In genomic region chr11:107592813-107593212, GRCh38 we compare ENCODE assay signal across 17 cellular contexts. TPM values are rescaled to one million over a fixed set of nuclear protein-coding genes. Genes with fewer than 3 reads are reported as not detected.
DNase-seq lines count a peak whose midpoint lies in the region; ATAC-seq, FAIRE-seq and TF ChIP-seq lines count a peak whose summit lies in the region.
"Had no signal": no experiment of that assay in that cellular context is flagged by ENCODE, and none has a peak within 500 bp of the region (broad histone marks: within the 10 kb centered on the region; RNA-seq: fewer than 3 reads in every experiment).

No MANE protein-coding gene starts in this region.

- no CpG with 5 or more reads among the region's 5 CpGs for WGBS in IMR-90 (ENCODE audit: extremely low coverage in 2 of 2, insufficient read length in 1 of 2), 2 experiments

- FAIRE-seq in GM19239 (lab: Jason Lieb, UNC), result no peak

- TF ChIP-seq RAD21 in IMR-90 (IDR thresholded peaks at IDR 0.05; ENCODE audit: low read length), result no peak

- H2AK9ac ChIP-seq in IMR-90 (replicated peaks; ENCODE audit: low read depth, low read length, poor library complexity), result no peak overlapping the region

- no peak overlapping the region for H2AFZ ChIP-seq in IMR-90 (replicated peaks; ENCODE audit: low read length, poor library complexity)
- H2AFZ ChIP-seq: parathyroid adenoma had no signal

- H3K27ac Mint-ChIP-seq in CD4-positive, CD25-positive, alpha-beta regulatory T cell, result no peak overlapping the region
- H3K27ac Mint-ChIP-seq in nephron, result peak overlapping the region in 2 of 3 experiments; percentile 24 to 35
- H3K27ac Mint-ChIP-seq: activated CD8-positive, alpha-beta T cell treated with anti-CD3 and anti-CD28 coated beads for 36 hours had no signal

- no peak overlapping the region for H2BK5ac ChIP-seq in IMR-90 (ENCODE audit: low read depth, low read length, poor library complexity, severe bottlenecking)

- no peak overlapping the region for H2BK120ac ChIP-seq in IMR-90 (ENCODE audit: low read depth, low read length)

- no peak for TF ChIP-seq POLR2A in IMR-90 (IDR thresholded peaks at IDR 0.05; ENCODE audit: low read depth, low read length)

- no peak overlapping the region for H3K4me3 Mint-ChIP-seq in CD4-positive, CD25-positive, alpha-beta regulatory T cell
- H3K4me3 Mint-ChIP-seq in nephron, result peak overlapping the region; percentile 88 to 89 (median 89)

- H3K4me1 ChIP-seq in CD4-positive, CD25-positive, alpha-beta regulatory T cell (ENCODE audit: control insufficient read depth, insufficient read depth, low read length, poor library complexity, severe bottlenecking), result peaks cover 26% of the 10 kb centered on the region
- H3K4me1 ChIP-seq in IMR-90 (ENCODE audit: control insufficient read depth, insufficient read depth, low read length), result peaks cover 5% of the 10 kb centered on the region
- H3K4me1 ChIP-seq: parathyroid adenoma had no signal

- no TSS peak for BruUV-seq in IMR-90 (replicated peaks; lab: Mats Ljungman, UMichigan)

- no peak for DNase-seq in CD4-positive, CD25-positive, alpha-beta regulatory T cell
- no peak for DNase-seq in IMR-90
- peak in 2 of 10 donors; percentile 37 to 45 for DNase-seq in dorsolateral prefrontal cortex
- no peak for DNase-seq in GM19239 (ENCODE audit: insufficient read length, low spot score)
- DNase-seq: activated CD8-positive, alpha-beta T cell treated with anti-CD3 and anti-CD28 coated beads for 36 hours; left colon; midbrain; NCI-H526; stimulated activated CD4-positive, alpha-beta T cell treated with anti-CD3 and anti-CD28 coated beads, Interleukin-2, amount 100 ng/mL, for 48 hours; T-helper 1 cell; uterus had no signal

- no peak for ATAC-seq in CD4-positive, CD25-positive, alpha-beta regulatory T cell (ENCODE audit: low read depth in 2 of 2)
- ATAC-seq in IMR-90 (ENCODE audit: low read depth) (no peak), GM18502 (IDR thresholded peaks at IDR 0.05; ENCODE audit: poor library complexity, unreplicated experiment) (no peak), HG02763 (IDR thresholded peaks at IDR 0.05; ENCODE audit: unreplicated experiment) (no peak), GM21528 (IDR thresholded peaks at IDR 0.05; ENCODE audit: low FRiP score, unreplicated experiment) (no peak)
- ATAC-seq: left colon, Right ventricle myocardium inferior had no signal

- peaks cover 61% of the 10 kb centered on the region for H3K27me3 ChIP-seq in CD4-positive, CD25-positive, alpha-beta regulatory T cell (ENCODE audit: control insufficient read depth, insufficient read depth, low read length)
- H3K27me3 ChIP-seq in IMR-90 (ENCODE audit: control insufficient read depth, insufficient read depth, low read length) (peaks cover 39% of the 10 kb centered on the region), dorsolateral prefrontal cortex (peaks cover 0 to 36% (median 0%) of the 10 kb centered on the region in 45 donors)
- H3K27me3 ChIP-seq: uterus had no signal

- H3K56ac ChIP-seq in IMR-90 (ENCODE audit: extremely low read depth, insufficient read depth, low read length), result no peak overlapping the region

- H3K18ac ChIP-seq in IMR-90 (ENCODE audit: low read depth, low read length), result no peak overlapping the region

- H4K20me1 ChIP-seq in IMR-90 (ENCODE audit: insufficient read depth, low read length), result no peaks in the 10 kb centered on the region

- no peak overlapping the region for H2AK5ac ChIP-seq in IMR-90 (ENCODE audit: low read depth, low read length)

- peaks cover 9 to 32% (median 23%) of the 10 kb centered on the region in 4 donors for H3K4me1 Mint-ChIP-seq in CD4-positive, CD25-positive, alpha-beta regulatory T cell
- peaks cover 28% of the 10 kb centered on the region for H3K4me1 Mint-ChIP-seq in nephron

- H3K36me3 ChIP-seq in CD4-positive, CD25-positive, alpha-beta regulatory T cell (ENCODE audit: control insufficient read depth, insufficient read depth, low read length), result no peaks in the 10 kb centered on the region
- H3K36me3 ChIP-seq in IMR-90 (ENCODE audit: control insufficient read depth, insufficient read depth, low read length), result no peaks in the 10 kb centered on the region
- H3K36me3 ChIP-seq: uterus had no signal

- dilution Hi-C loops in IMR-90 (cut with HindIII; ENCODE audit: low sequenced_read_pairs, unreplicated experiment), result no loop called here

- peaks cover 0 to 6% (median 0%) of the 10 kb centered on the region in 7 donors for H3K9me3 Mint-ChIP-seq in CD4-positive, CD25-positive, alpha-beta regulatory T cell
- H3K9me3 Mint-ChIP-seq in nephron, result no peaks in the 10 kb centered on the region
- H3K9me3 Mint-ChIP-seq: activated CD8-positive, alpha-beta T cell treated with anti-CD3 and anti-CD28 coated beads for 36 hours had no signal

- H3K4ac ChIP-seq in IMR-90 (ENCODE audit: low read depth, low read length), result no peak overlapping the region

- H3K9ac ChIP-seq in IMR-90 (ENCODE audit: low read depth, low read length), result no peak overlapping the region
- H3K9ac ChIP-seq: parathyroid adenoma had no signal

- POLR2A ChIA-PET in IMR-90 (lab: Charles Lee; ENCODE audit: unreplicated experiment), result no interaction called here

- CTCF ChIA-PET in IMR-90 (lab: Yijun Ruan, JAX), result no interaction called here

- H3K14ac ChIP-seq in IMR-90 (replicated peaks; ENCODE audit: low read depth, low read length), result no peak overlapping the region

- no peak overlapping the region for H4K91ac ChIP-seq in IMR-90 (ENCODE audit: insufficient read depth, low read depth, low read length)

- peaks cover 88% of the 10 kb centered on the region for H3K27me3 Mint-ChIP-seq in CD4-positive, CD25-positive, alpha-beta regulatory T cell
- H3K27me3 Mint-ChIP-seq in nephron (ENCODE audit: low read depth), result peaks cover 89% of the 10 kb centered on the region

- no peak overlapping the region for H4K8ac ChIP-seq in IMR-90 (ENCODE audit: low read depth in 2 of 2, low read length in 2 of 2)

- in situ Hi-C loops in IMR-90 (cut with MboI; ENCODE audit: low sequenced_read_pairs), result loop anchor here (25.0 kb wide), 1 partner anchor 1069 kb away; the partner anchor contains the start of gene DDX10

- intact Hi-C loops in IMR-90 (cut with micrococcal nuclease) (no loop called here), dorsolateral prefrontal cortex (cut with DNase I) (no loop called here)

- H3K27ac ChIP-seq in CD4-positive, CD25-positive, alpha-beta regulatory T cell (ENCODE audit: insufficient read depth, low read length, poor library complexity, severe bottlenecking), result no peak overlapping the region
- H3K27ac ChIP-seq in IMR-90 (ENCODE audit: insufficient read depth, low read length) (no peak overlapping the region), dorsolateral prefrontal cortex (peak overlapping the region in 27 of 59 donors; percentile 7 to 87 (median 75))
- H3K27ac ChIP-seq: parathyroid adenoma, uterus had no signal

- no peak overlapping the region for H2BK15ac ChIP-seq in IMR-90 (ENCODE audit: low read depth, low read length)

- H3K9me1 ChIP-seq in IMR-90 (ENCODE audit: insufficient read depth, low read length), result no peaks in the 10 kb centered on the region

- H3K23ac ChIP-seq in IMR-90 (ENCODE audit: low read depth, low read length), result 0 out of 2 replicates have a peak overlapping the region, but pooled peaks have one; percentile 53

- no peaks in the 10 kb centered on the region for H3K36me3 Mint-ChIP-seq in CD4-positive, CD25-positive, alpha-beta regulatory T cell
- no peaks in the 10 kb centered on the region for H3K36me3 Mint-ChIP-seq in nephron (ENCODE audit: low read depth)

- peak overlapping the region; percentile 8 for H3K4me3 ChIP-seq in CD4-positive, CD25-positive, alpha-beta regulatory T cell (ENCODE audit: low read depth, low read length)
- H3K4me3 ChIP-seq in IMR-90 (ENCODE audit: insufficient read depth, low read depth, low read length) (no peak overlapping the region), dorsolateral prefrontal cortex (peak overlapping the region in 57 of 59 donors; percentile 51 to 86 (median 77))
- H3K4me3 ChIP-seq: uterus had no signal

- peaks cover 5 to 6% of the 10 kb centered on the region in 2 experiments for H3K9me3 ChIP-seq in CD4-positive, CD25-positive, alpha-beta regulatory T cell (ENCODE audit: control insufficient read depth in 2 of 2, low read length in 2 of 2)
- no peaks in the 10 kb centered on the region; the same call in 1 of the 2 replicates for H3K9me3 ChIP-seq in IMR-90 (ENCODE audit: control insufficient read depth, insufficient read depth, low read length)
- H3K9me3 ChIP-seq: uterus had no signal

- H3K79me1 ChIP-seq in IMR-90 (ENCODE audit: low read depth in 1 of 2, low read length in 2 of 2), result no peaks in the 10 kb centered on the region

- no peak overlapping the region for H3K4me2 ChIP-seq in IMR-90 (ENCODE audit: low read depth, low read length)

- no peak overlapping the region for H4K5ac ChIP-seq in IMR-90 (ENCODE audit: low read depth, low read length)

- TF ChIP-seq CTCF in IMR-90 (conservative IDR thresholded peaks at IDR 0.05; ENCODE audit: low read depth, low read length) (no peak), dorsolateral prefrontal cortex (IDR thresholded peaks at IDR 0.05 in 54 of 56, conservative IDR thresholded peaks at IDR 0.05 in 2 of 56; ENCODE audit: low read depth in 1 of 56, partially characterized antibody in 56 of 56) (no peak), nephron (IDR thresholded peaks at IDR 0.05; ENCODE audit: unreplicated experiment in 3 of 3) (no peak)

- no peak overlapping the region for H2BK20ac ChIP-seq in IMR-90 (ENCODE audit: low read depth, low read length)

TF ChIP-seq in IMR-90, 13 proteins besides CTCF, POLR2A, EP300 and RAD21:
- TF ChIP-seq CEBPB (IDR thresholded peaks at IDR 0.05; ENCODE audit: low read depth, low read length) (peak; percentile 17; the same call in 1 of the 2 replicates), RFX5 (IDR thresholded peaks at IDR 0.05; ENCODE audit: low read depth, low read length) (no peak)

RNA-seq across cellular contexts. Expression of gene ELMOD1, which starts 1.9 kb away (rescaled TPM):
- total RNA-seq in CD4-positive, CD25-positive, alpha-beta regulatory T cell, result not detected
- polyA plus RNA-seq in CD4-positive, CD25-positive, alpha-beta regulatory T cell, result not detected
- total RNA-seq in IMR-90 (2012; rRNA removed) (0.18 and 0.28 TPM in 2 replicates), dorsolateral prefrontal cortex (100 to 1,000 TPM in 59 of 120 experiments, 10 to 100 TPM in 61; 25.6 to 132 (median 99.7) TPM)
- polyA plus RNA-seq in IMR-90 (2012; rRNA removed), result 0.22 and 0.29 TPM in 2 replicates
- 0.09 and 0.11 TPM in 2 replicates for polyA plus RNA-seq in IMR-90 (2012; cell fraction: cytosol; rRNA removed)
- 0.09 and 0.61 TPM in 2 replicates for polyA plus RNA-seq in IMR-90 (2012; cell fraction: nucleus; rRNA removed; ENCODE audit: low replicate concordance)
- total RNA-seq: activated CD8-positive, alpha-beta T cell treated with anti-CD3 and anti-CD28 coated beads for 36 hours had no signal

RNA-seq across cellular contexts. Expression of gene ALKBH8, which starts 27.3 kb away (rescaled TPM):
- total RNA-seq in CD4-positive, CD25-positive, alpha-beta regulatory T cell, result 11.8 TPM
- polyA plus RNA-seq in CD4-positive, CD25-positive, alpha-beta regulatory T cell, result 10 to 100 TPM in 2 of 4 donors, 1 to 10 TPM in 2; 5.8 to 10.5 (median 9.7) TPM
- total RNA-seq in IMR-90 (2012; rRNA removed), result 6.6 and 12.5 TPM in 2 replicates
- polyA plus RNA-seq in IMR-90 (2012; rRNA removed), result 2.4 and 3.0 TPM in 2 replicates
- 0.44 and 0.47 TPM in 2 replicates for polyA plus RNA-seq in IMR-90 (2012; cell fraction: cytosol; rRNA removed)
- 0.64 and 3.9 TPM in 2 replicates for polyA plus RNA-seq in IMR-90 (2012; cell fraction: nucleus; rRNA removed; ENCODE audit: low replicate concordance)
- total RNA-seq in dorsolateral prefrontal cortex, result 10 to 100 TPM in 27 of 120 experiments, 1 to 10 TPM in 93; 2.9 to 14.5 (median 8.3) TPM

Comparison
In these comparisons a context has a peak if more than half of its experiments do, and no peak if none do; other contexts are left out.
1. H3K27ac Mint-ChIP-seq: peak in nephron (2 of 3); none in CD4-positive, CD25-positive, alpha-beta regulatory T cell (0 of 3).
2. H3K4me3 Mint-ChIP-seq: peak in nephron (3 of 3); none in CD4-positive, CD25-positive, alpha-beta regulatory T cell (0 of 4).
3. RNA of gene ELMOD1, which starts 1.9 kb away (total RNA-seq): 25.6 to 132 TPM in dorsolateral prefrontal cortex; 0.18 to 0.28 TPM in IMR-90 and not detected in CD4-positive, CD25-positive, alpha-beta regulatory T cell (single experiment); every median in the first group is over 10 times any median in the second.